Comparison of ENCODE assay signal across 18 cellular contexts in the genomic region with DNA sequence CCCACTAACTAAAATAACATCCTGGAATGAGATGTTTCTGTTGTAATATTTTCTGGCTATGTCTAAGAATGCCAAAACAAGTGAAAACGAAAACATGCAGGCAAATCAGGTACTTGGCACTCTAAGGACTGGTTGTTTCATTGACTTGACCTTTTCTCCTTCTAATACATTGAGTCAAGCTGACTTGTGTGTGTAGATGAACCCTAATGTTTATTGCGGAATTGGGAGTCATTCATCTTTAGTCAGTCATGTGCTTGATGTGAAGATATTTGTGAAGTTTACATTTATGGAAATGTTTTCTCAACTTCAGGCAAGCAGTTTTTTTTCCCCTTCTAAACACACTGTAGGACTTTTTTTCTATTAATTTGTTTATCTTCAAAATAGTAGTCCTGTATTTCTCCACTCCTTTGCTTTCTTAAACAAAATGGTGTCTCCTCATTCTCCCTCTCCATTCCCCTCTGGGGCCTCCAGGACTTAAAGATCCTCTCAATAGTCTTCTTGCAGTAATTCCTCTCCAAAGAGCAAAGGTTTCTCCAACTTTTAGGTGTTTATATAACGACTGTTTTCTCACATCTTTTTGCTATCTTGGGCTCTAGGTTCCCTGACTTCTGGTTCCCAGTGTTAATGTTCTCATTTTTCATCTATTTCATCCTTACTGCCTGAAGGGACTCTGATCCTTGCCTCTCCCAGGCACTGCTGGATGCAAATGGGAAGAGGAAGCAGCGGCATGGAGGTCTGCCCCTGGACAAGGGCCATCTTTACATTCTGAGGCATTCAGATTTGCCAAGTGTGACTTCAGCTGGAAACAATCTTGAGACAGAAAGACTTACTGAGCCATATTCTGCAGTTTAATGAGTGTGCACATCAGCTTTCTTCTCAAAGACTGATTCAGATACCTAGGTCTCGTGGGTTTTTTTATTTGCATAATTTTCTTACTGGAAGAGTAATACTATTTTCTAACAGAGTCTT.
DNase-seq lines count a peak whose midpoint lies in the region; ATAC-seq and TF ChIP-seq lines count a peak whose summit lies in the region.
"Had no signal": no experiment of that assay in that cellular context is flagged by ENCODE, and none has a peak within 500 bp of the region (broad histone marks: within the 10 kb centered on the region; RNA-seq: fewer than 3 reads in every experiment).

No MANE protein-coding gene starts in this region.

- H3K4me3 ChIP-seq in AG09309 (ENCODE audit: control insufficient read depth, low read depth, low read length) (no peak overlapping the region), IMR-90 (ENCODE audit: insufficient read depth, low read depth, low read length) (no peak overlapping the region), cardiac fibroblast (replicated peaks in 1 of 2; ENCODE audit: low read depth in 2 of 2, low read length in 2 of 2) (no peak overlapping the region), aorta (ENCODE audit: low read length in 2 of 2) (no peak overlapping the region)

- no peak for TF ChIP-seq RAD21 in IMR-90 (IDR thresholded peaks at IDR 0.05; ENCODE audit: low read length)

- no peak overlapping the region for H3K23ac ChIP-seq in IMR-90 (ENCODE audit: low read depth, low read length)

- H2BK15ac ChIP-seq in IMR-90 (ENCODE audit: low read depth, low read length), result peak overlapping the region; percentile 34; the same call in 2 of the 3 replicates

- H3K36me3 Mint-ChIP-seq in mesothelial cell of epicardium, result no peaks in the 10 kb centered on the region
- H3K36me3 Mint-ChIP-seq: activated naive CD8-positive, alpha-beta T cell treated with anti-CD3 and anti-CD28 coated beads, Interleukin-2, amount 10 ng/mL, durations not matched to agents 7 days and 5 days; IgD-negative memory B cell had no signal

- ATAC-seq in IMR-90 (ENCODE audit: low read depth) (peak; percentile 62), GM21360 (IDR thresholded peaks at IDR 0.05; ENCODE audit: unreplicated experiment) (no peak), aorta (ENCODE audit: low FRiP score) (no peak), GM19023 (IDR thresholded peaks at IDR 0.05; ENCODE audit: unreplicated experiment) (no peak)

- peak overlapping the region; percentile 45 for H3K27ac Mint-ChIP-seq in mesothelial cell of epicardium
- H3K27ac Mint-ChIP-seq: activated naive CD8-positive, alpha-beta T cell treated with anti-CD3 and anti-CD28 coated beads, Interleukin-2, amount 10 ng/mL, durations not matched to agents 7 days and 5 days; B cell; IgD-negative memory B cell had no signal

- no peak for TF ChIP-seq CTCF in AG09309 (IDR thresholded peaks at IDR 0.05; ENCODE audit: control insufficient read depth, insufficient read depth, low read depth, low read length, missing control alignments)
- no peak for TF ChIP-seq CTCF in IMR-90 (conservative IDR thresholded peaks at IDR 0.05; ENCODE audit: low read depth, low read length)
- TF ChIP-seq CTCF in cardiac fibroblast (IDR thresholded peaks at IDR 0.05; ENCODE audit: low read depth, low read length), result no peak
- TF ChIP-seq CTCF in mesothelial cell of epicardium (IDR thresholded peaks at IDR 0.05; ENCODE audit: unreplicated experiment), result no peak

- H3K4me3 Mint-ChIP-seq in mesothelial cell of epicardium, result no peak overlapping the region
- H3K4me3 Mint-ChIP-seq: activated naive CD8-positive, alpha-beta T cell treated with anti-CD3 and anti-CD28 coated beads, Interleukin-2, amount 10 ng/mL, durations not matched to agents 7 days and 5 days; B cell; IgD-negative memory B cell had no signal

- peak; percentile 4 for DNase-seq in AG09309 (ENCODE audit: low read depth)
- peak; percentile 78 for DNase-seq in IMR-90
- peak; percentile 77 to 84 for DNase-seq in cardiac fibroblast (ENCODE audit: low read depth in 2 of 2)
- no peak for DNase-seq in mesothelial cell of epicardium (ENCODE audit: low spot score in 2 of 2, unreplicated experiment in 2 of 2)
- DNase-seq in activated T-cell treated with anti-CD3 and anti-CD28 coated beads, Interleukin-2, amount 50 U/mL, for 48 hours, result no peak
- no peak for DNase-seq in aorta
- DNase-seq: activated CD4-positive, CD25-positive, alpha-beta regulatory T cell; activated naive CD8-positive, alpha-beta T cell treated with anti-CD3 and anti-CD28 coated beads, Interleukin-2, amount 10 ng/mL, durations not matched to agents 7 days and 5 days; cortex of kidney; foreskin melanocyte; NCI-H1105 treated with DMSO at 0.1 percent for 48 hours; NCI-H2227 treated with DMSO at 0.1 percent for 48 hours; stimulated activated CD4-positive, alpha-beta T cell treated with anti-CD3 and anti-CD28 coated beads, Interleukin-12 subunit alpha, Interleukin-12 subunit beta, amount 100 ng/mL, for 4 hours had no signal

- H3K9ac ChIP-seq in IMR-90 (ENCODE audit: low read depth, low read length), result no peak overlapping the region
- H3K9ac ChIP-seq: parathyroid adenoma had no signal

- peak overlapping the region; percentile 12; the same call in 1 of the 2 replicates for H3K4me2 ChIP-seq in IMR-90 (ENCODE audit: low read depth, low read length)

- 0 out of 2 replicates have a peak overlapping the region, but pooled peaks have one; percentile 35 for H3K56ac ChIP-seq in IMR-90 (ENCODE audit: extremely low read depth, insufficient read depth, low read length)

- in situ Hi-C loops in IMR-90 (cut with MboI; ENCODE audit: low sequenced_read_pairs), result no loop called here

- peak overlapping the region; percentile 39; the same call in 1 of the 2 replicates for H3K4ac ChIP-seq in IMR-90 (ENCODE audit: low read depth, low read length)

- H4K5ac ChIP-seq in IMR-90 (ENCODE audit: low read depth, low read length), result peak overlapping the region; percentile 61; the same call in 1 of the 2 replicates

- H2AK9ac ChIP-seq in IMR-90 (replicated peaks; ENCODE audit: low read depth, low read length, poor library complexity), result no peak overlapping the region

- H3K9me3 Mint-ChIP-seq in mesothelial cell of epicardium, result peaks cover 37% of the 10 kb centered on the region
- H3K9me3 Mint-ChIP-seq: activated naive CD8-positive, alpha-beta T cell treated with anti-CD3 and anti-CD28 coated beads, Interleukin-2, amount 10 ng/mL, durations not matched to agents 7 days and 5 days had no signal

- peak overlapping the region; percentile 92 for H3K27ac ChIP-seq in IMR-90 (ENCODE audit: insufficient read depth, low read length)
- H3K27ac ChIP-seq in aorta (ENCODE audit: low read depth in 1 of 2, low read length in 2 of 2), result no peak overlapping the region
- H3K27ac ChIP-seq: parathyroid adenoma had no signal

- H3K9me1 ChIP-seq in IMR-90 (ENCODE audit: insufficient read depth, low read length), result no peaks in the 10 kb centered on the region

- H3K14ac ChIP-seq in IMR-90 (replicated peaks; ENCODE audit: low read depth, low read length), result 0 out of 2 replicates have a peak overlapping the region, but pooled peaks have one; percentile 24

- H4K91ac ChIP-seq in IMR-90 (ENCODE audit: insufficient read depth, low read depth, low read length), result peak overlapping the region; percentile 61

- intact Hi-C loops in IMR-90 (cut with micrococcal nuclease) (no loop called here), aorta (cut with DNase I) (no loop called here)

- dilution Hi-C loops in IMR-90 (cut with HindIII; ENCODE audit: low sequenced_read_pairs, unreplicated experiment), result no loop called here

- H3K36me3 ChIP-seq in IMR-90 (ENCODE audit: control insufficient read depth, insufficient read depth, low read length) (no peaks in the 10 kb centered on the region), aorta (ENCODE audit: control insufficient read depth in 1 of 2, insufficient read depth in 2 of 2, low read length in 1 of 2) (no peaks in the 10 kb centered on the region)

- no peaks in the 10 kb centered on the region for H3K27me3 ChIP-seq in IMR-90 (ENCODE audit: control insufficient read depth, insufficient read depth, low read length)
- H3K27me3 ChIP-seq in aorta (ENCODE audit: control insufficient read depth in 1 of 2, insufficient read depth in 2 of 2, low read length in 1 of 2), result no peaks in the 10 kb centered on the region

- H3K27me3 Mint-ChIP-seq in mesothelial cell of epicardium (ENCODE audit: low read depth), result no peaks in the 10 kb centered on the region
- H3K27me3 Mint-ChIP-seq: activated naive CD8-positive, alpha-beta T cell treated with anti-CD3 and anti-CD28 coated beads, Interleukin-2, amount 10 ng/mL, durations not matched to agents 7 days and 5 days; B cell had no signal

- no peak overlapping the region for H2AK5ac ChIP-seq in IMR-90 (ENCODE audit: low read depth, low read length)

- POLR2A ChIA-PET in IMR-90 (lab: Charles Lee; ENCODE audit: unreplicated experiment), result no interaction called here

- H4K20me1 ChIP-seq in IMR-90 (ENCODE audit: insufficient read depth, low read length), result no peaks in the 10 kb centered on the region

- TF ChIP-seq POLR2A in IMR-90 (IDR thresholded peaks at IDR 0.05; ENCODE audit: low read depth, low read length), result no peak

- WGBS in IMR-90 (ENCODE audit: extremely low coverage in 2 of 2, insufficient read length in 1 of 2), 2 experiments, result 13% methylated on average over 1 of the region's 5 CpGs; no CpG with 5 or more reads in 1 of the 2 experiments
- WGBS in aorta, 2 donors, result 26% methylated on average over 5 of the region's 5 CpGs

- peak overlapping the region; percentile 54 for H2AFZ ChIP-seq in IMR-90 (replicated peaks; ENCODE audit: low read length, poor library complexity)
- H2AFZ ChIP-seq: parathyroid adenoma had no signal

- CTCF ChIA-PET in IMR-90 (lab: Yijun Ruan, JAX), result interaction anchor here (0.6 kb wide), 1 partner anchor 74 kb away, joined by 3 read pairs; no protein-coding TSS in a partner anchor

- H3K9me3 ChIP-seq in IMR-90 (ENCODE audit: control insufficient read depth, insufficient read depth, low read length) (0 out of 2 replicates have a peak, but pooled peaks cover 2% of the 10 kb centered on the region), aorta (ENCODE audit: control insufficient read depth, low read length) (no peaks in the 10 kb centered on the region)

- peaks cover 4% of the 10 kb centered on the region for H3K4me1 Mint-ChIP-seq in mesothelial cell of epicardium
- H3K4me1 Mint-ChIP-seq: activated naive CD8-positive, alpha-beta T cell treated with anti-CD3 and anti-CD28 coated beads, Interleukin-2, amount 10 ng/mL, durations not matched to agents 7 days and 5 days; B cell; IgD-negative memory B cell had no signal

- peak overlapping the region; percentile 88 for H2BK5ac ChIP-seq in IMR-90 (ENCODE audit: low read depth, low read length, poor library complexity, severe bottlenecking)

- no TSS peak for BruUV-seq in IMR-90 (replicated peaks; lab: Mats Ljungman, UMichigan)

- H3K4me1 ChIP-seq in IMR-90 (ENCODE audit: control insufficient read depth, insufficient read depth, low read length), result no peaks in the 10 kb centered on the region; the same call in 1 of the 2 replicates
- no peaks in the 10 kb centered on the region for H3K4me1 ChIP-seq in aorta (ENCODE audit: control insufficient read depth in 1 of 2, insufficient read depth in 2 of 2, low read length in 2 of 2)
- H3K4me1 ChIP-seq: parathyroid adenoma had no signal

- peak overlapping the region; percentile 61; the same call in 1 of the 2 replicates for H3K18ac ChIP-seq in IMR-90 (ENCODE audit: low read depth, low read length)

- no peaks in the 10 kb centered on the region for H3K79me1 ChIP-seq in IMR-90 (ENCODE audit: low read depth in 1 of 2, low read length in 2 of 2)

- peak overlapping the region; percentile 57 to 66 for H4K8ac ChIP-seq in IMR-90 (ENCODE audit: low read depth in 2 of 2, low read length in 2 of 2)

- H2BK20ac ChIP-seq in IMR-90 (ENCODE audit: low read depth, low read length), result peak overlapping the region; percentile 26; the same call in 1 of the 2 replicates

- peak overlapping the region; percentile 53 for H2BK120ac ChIP-seq in IMR-90 (ENCODE audit: low read depth, low read length)

Comparison
In these comparisons a context has a peak if more than half of its experiments do, and no peak if none do; other contexts are left out.
1. DNase-seq: peak in AG09309 (single experiment), IMR-90 (single experiment) and cardiac fibroblast (2 of 2); none in mesothelial cell of epicardium (0 of 2), activated T-cell treated with anti-CD3 and anti-CD28 coated beads, Interleukin-2, amount 50 U/mL, for 48 hours (0 of 2) and aorta (0 of 2).